ENCODE assay signal across 31 cellular contexts in the genomic region with DNA sequence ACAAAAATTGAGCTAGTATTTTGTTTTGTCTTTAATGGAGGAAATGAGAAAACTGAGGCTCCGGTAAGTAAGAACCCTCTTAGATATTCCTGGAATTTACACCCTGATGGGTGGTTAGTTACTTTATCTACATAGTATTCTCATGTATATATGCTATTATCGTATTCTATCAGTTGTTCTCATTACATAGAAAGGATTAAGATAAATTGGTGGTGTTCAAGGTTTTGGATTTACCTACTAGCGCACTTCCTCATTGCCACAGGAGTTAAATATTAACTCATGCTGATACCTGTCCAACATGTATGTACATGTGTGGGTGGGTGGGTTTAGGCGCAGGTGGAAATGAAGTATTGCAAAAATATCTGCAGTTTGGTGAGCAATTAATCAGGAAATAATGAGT.
DNase-seq lines count a peak whose midpoint lies in the region; ATAC-seq, FAIRE-seq and TF ChIP-seq lines count a peak whose summit lies in the region.
"Had no signal": no experiment of that assay in that cellular context is flagged by ENCODE, and none has a peak within 500 bp of the region (broad histone marks: within the 10 kb centered on the region; RNA-seq: fewer than 3 reads in every experiment).

No MANE protein-coding gene starts in this region.

- no peak overlapping the region for H2AFZ ChIP-seq in keratinocyte (ENCODE audit: control insufficient read depth, low read length)

- H3K4me3 Mint-ChIP-seq in type B pancreatic cell = peak overlapping the region; percentile 16
- H3K4me3 Mint-ChIP-seq: activated CD8-positive, alpha-beta T cell treated with anti-CD3 and anti-CD28 coated beads for 36 hours; CD8-positive, alpha-beta memory T cell; stimulated activated naive CD8-positive, alpha-beta T cell treated with anti-CD3 and anti-CD28 coated beads, Interleukin-15, amount 100 ng/mL, for 72 hours had no signal

- H3K27me3 Mint-ChIP-seq in type B pancreatic cell = no peaks in the 10 kb centered on the region
- H3K27me3 Mint-ChIP-seq: activated CD8-positive, alpha-beta T cell treated with anti-CD3 and anti-CD28 coated beads for 36 hours; stimulated activated naive CD8-positive, alpha-beta T cell treated with anti-CD3 and anti-CD28 coated beads, Interleukin-15, amount 100 ng/mL, for 72 hours had no signal

- peaks cover 39% of the 10 kb centered on the region for H3K4me1 ChIP-seq in keratinocyte (ENCODE audit: control insufficient read depth, extremely low read depth, insufficient read depth, low read length)
- H3K4me1 ChIP-seq: lower lobe of right lung, tibial artery had no signal

- intact Hi-C loops in Right ventricle myocardium inferior (cut with DNase I) = no loop called here

- H3K36me3 ChIP-seq in brain microvascular endothelial cell (replicated peaks) (no peaks in the 10 kb centered on the region), keratinocyte (ENCODE audit: control insufficient read depth in 2 of 2, extremely low read depth in 1 of 2, insufficient read depth in 2 of 2, low read length in 2 of 2) (peaks cover 9 to 23% of the 10 kb centered on the region in 2 experiments)
- H3K36me3 ChIP-seq: cardiac muscle cell, lower lobe of right lung, tibial artery had no signal

- no peak overlapping the region for H3K9ac ChIP-seq in keratinocyte (ENCODE audit: control insufficient read depth, extremely low read depth, insufficient read depth, low read length)

- H3K27ac Mint-ChIP-seq in type B pancreatic cell = peak overlapping the region; percentile 40
- H3K27ac Mint-ChIP-seq: activated CD8-positive, alpha-beta T cell treated with anti-CD3 and anti-CD28 coated beads for 36 hours; CD8-positive, alpha-beta memory T cell had no signal

- H3K79me2 ChIP-seq in keratinocyte (ENCODE audit: control insufficient read depth, insufficient read depth, low read length) = peaks cover 68% of the 10 kb centered on the region

- no peak overlapping the region for H3K4me3 ChIP-seq in brain microvascular endothelial cell (ENCODE audit: low read depth, low read length)
- H3K4me3 ChIP-seq in keratinocyte (ENCODE audit: control insufficient read depth in 2 of 3, extremely low read depth in 1 of 3, insufficient read depth in 2 of 3, low read depth in 1 of 3, low read length in 3 of 3) = peak overlapping the region in 1 of 3 experiments; percentile 21
- H3K4me3 ChIP-seq: cardiac muscle cell, GM12878, lower lobe of right lung, tibial artery had no signal

- peak overlapping the region; percentile 35 for H3K4me2 ChIP-seq in keratinocyte (ENCODE audit: control insufficient read depth, extremely low read depth, insufficient read depth, low read depth, low read length)

- no peaks in the 10 kb centered on the region for H3K9me3 Mint-ChIP-seq in type B pancreatic cell

- in situ Hi-C loops in brain microvascular endothelial cell (cut with HindIII; ENCODE audit: low pct_ligation_motif_present, low sequenced_read_pairs) = no loop called here

- no peaks in the 10 kb centered on the region for H3K36me3 Mint-ChIP-seq in type B pancreatic cell
- H3K36me3 Mint-ChIP-seq: CD8-positive, alpha-beta memory T cell had no signal

- no peaks in the 10 kb centered on the region for H3K4me1 Mint-ChIP-seq in type B pancreatic cell (ENCODE audit: unreplicated experiment)

- H4K20me1 ChIP-seq in keratinocyte (ENCODE audit: control insufficient read depth, extremely low read depth, insufficient read depth, low read length) = peaks cover 31% of the 10 kb centered on the region

- H3K27me3 ChIP-seq in brain microvascular endothelial cell (replicated peaks) (no peaks in the 10 kb centered on the region), keratinocyte (ENCODE audit: control insufficient read depth, extremely low read depth, insufficient read depth, low read length) (no peaks in the 10 kb centered on the region)
- H3K27me3 ChIP-seq: cardiac muscle cell, tibial artery had no signal

- peak; percentile 61 for FAIRE-seq in keratinocyte (lab: Jason Lieb, UNC)
- FAIRE-seq: GM12878 had no signal

- H3K9me1 ChIP-seq in keratinocyte (ENCODE audit: control insufficient read depth, extremely low read depth, insufficient read depth, low read length) = no peaks in the 10 kb centered on the region

- DNase-seq in DMS53 (lab: John Stamatoyannopoulos, UW) (peak; percentile 20), DMS53 treated with DMSO at 0.1 percent for 48 hours (lab: John Stamatoyannopoulos, UW; ENCODE audit: unreplicated experiment) (no peak), brain microvascular endothelial cell (no peak), keratinocyte (ENCODE audit: low read depth, low spot score) (no peak), type B pancreatic cell (ENCODE audit: extremely low spot score, unreplicated experiment) (no peak), Right ventricle myocardium inferior (ENCODE audit: missing footprints) (no peak), midbrain (lab: John Stamatoyannopoulos, UW) (no peak)
- DNase-seq: activated CD8-positive, alpha-beta T cell treated with anti-CD3 and anti-CD28 coated beads for 36 hours; activated gamma-delta T cell treated with Interleukin-2 at 50 U/mL for 16 hours; activated T-cell treated with anti-CD3 and anti-CD28 coated beads for 4 hours; amniotic stem cell; CD8-positive, alpha-beta memory T cell; DND-41; foreskin melanocyte; hypothalamus; islet precursor cell; Karpas-422; lower lobe of right lung; NCI-H187; NCI-H69; occipital lobe; retina; Right ventricle myocardium superior; stimulated activated CD4-positive, alpha-beta T cell treated with anti-CD3 and anti-CD28 coated beads, Interleukin-12 subunit alpha, Interleukin-12 subunit beta, amount 100 ng/mL, for 4 hours; stimulated activated naive CD8-positive, alpha-beta T cell treated with anti-CD3 and anti-CD28 coated beads, Interleukin-15, amount 100 ng/mL, for 72 hours; T1000; tibial artery had no signal

- peak overlapping the region; percentile 39 for H3K27ac ChIP-seq in brain microvascular endothelial cell
- H3K27ac ChIP-seq in keratinocyte (ENCODE audit: control insufficient read depth, insufficient read depth, low read length) = peak overlapping the region; percentile 22
- H3K27ac ChIP-seq: 22Rv1, cardiac muscle cell, lower lobe of right lung, tibial artery had no signal

- no peak for ATAC-seq in GM18873 (IDR thresholded peaks at IDR 0.05; ENCODE audit: low FRiP score, unreplicated experiment)
- no peak for ATAC-seq in Right ventricle myocardium inferior
- ATAC-seq: activated CD8-positive, alpha-beta T cell treated with anti-CD3 and anti-CD28 coated beads for 36 hours; GM12878; lower lobe of right lung; stimulated activated naive CD8-positive, alpha-beta T cell treated with anti-CD3 and anti-CD28 coated beads, Interleukin-15, amount 100 ng/mL, for 72 hours had no signal

- dilution Hi-C loops in keratinocyte (cut with MboI; ENCODE audit: extremely low pct_ligation_motif_present, low sequenced_read_pairs) = no loop called here

- no peaks in the 10 kb centered on the region for H3K9me3 ChIP-seq in keratinocyte (ENCODE audit: control insufficient read depth, low read depth, low read length)
- H3K9me3 ChIP-seq: lower lobe of right lung, tibial artery had no signal

- TF ChIP-seq CTCF in brain microvascular endothelial cell (IDR thresholded peaks at IDR 0.05; ENCODE audit: low read depth, low read length, missing control alignments) (no peak), keratinocyte (optimal IDR thresholded peaks at IDR 0.05 in 1 of 3, IDR thresholded peaks at IDR 0.05 in 1 of 3, conservative IDR thresholded peaks at IDR 0.05 in 1 of 3; ENCODE audit: extremely low read depth in 1 of 3, insufficient read depth in 2 of 3, low read length in 3 of 3) (no peak), type B pancreatic cell (conservative IDR thresholded peaks at IDR 0.05) (no peak)
